1 cellular context compared by ENCODE assay signal in the genomic region with DNA sequence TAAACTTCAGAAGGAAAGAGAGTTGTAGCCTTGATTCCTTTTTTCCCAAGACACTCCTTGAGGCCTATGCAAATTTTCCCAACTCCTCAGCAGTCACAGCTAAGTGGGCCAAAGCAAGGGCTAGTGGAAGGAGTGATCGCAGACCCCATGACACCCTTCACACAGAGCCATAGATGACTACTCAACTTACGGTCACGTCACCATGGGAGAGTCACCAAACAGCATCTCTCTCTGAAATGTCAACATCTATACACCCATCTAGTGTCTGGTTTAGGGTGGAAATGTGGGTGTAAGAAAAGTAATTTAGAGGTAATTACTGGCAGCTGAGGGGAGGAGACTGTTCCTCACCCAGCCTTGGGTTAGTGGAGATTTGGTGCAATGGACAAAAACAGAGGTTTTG. TPM values are rescaled to one million over a fixed set of nuclear protein-coding genes. Genes with fewer than 3 reads are reported as not detected.
"Had no signal": no experiment of that assay in that cellular context is flagged by ENCODE, and none has a peak within 500 bp of the region (broad histone marks: within the 10 kb centered on the region; RNA-seq: fewer than 3 reads in every experiment).

No MANE protein-coding gene starts in this region.

RNA-seq across cellular contexts. Expression of a gene that starts 39.6 kb away (rescaled TPM):
- total RNA-seq: G401 had no signal
